ENCODE assay signal across 21 cellular contexts in the genomic region with DNA sequence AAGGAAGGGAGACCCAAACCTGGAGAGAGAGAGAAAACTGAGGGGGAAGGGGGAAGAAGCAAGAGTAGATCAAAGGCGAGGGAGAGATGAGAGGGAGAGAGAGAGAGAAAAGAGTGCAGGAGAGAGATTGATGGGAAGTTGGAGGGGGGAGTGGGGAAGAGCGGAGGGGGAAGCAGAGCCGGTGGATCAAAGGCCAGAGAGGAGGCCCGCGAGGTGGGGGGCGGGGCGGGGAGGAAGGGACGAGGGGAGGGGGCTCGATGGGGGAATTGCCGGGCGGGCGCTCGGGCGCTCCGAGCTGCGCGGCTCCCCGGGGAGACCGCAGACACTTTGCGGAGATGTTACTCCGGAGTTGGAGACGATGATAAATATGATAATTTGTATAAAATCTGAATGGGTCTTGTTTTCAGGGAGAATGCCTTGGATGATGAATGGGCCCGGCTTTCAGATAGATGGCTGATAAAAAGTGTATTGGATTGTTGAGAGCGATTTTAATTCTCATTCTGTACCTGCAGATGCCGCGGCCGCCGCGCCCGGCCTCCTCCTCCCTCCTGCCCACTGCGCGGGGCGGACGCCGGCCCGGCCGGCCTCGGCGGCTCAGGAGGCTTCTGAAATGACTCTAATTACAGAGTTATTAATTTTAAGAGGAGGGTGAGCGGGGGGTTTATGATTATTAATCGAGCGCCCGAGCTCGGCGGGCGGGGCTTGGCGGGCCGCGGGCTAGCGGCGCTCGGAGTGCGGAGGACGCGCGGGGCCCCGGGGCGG. TPM values are rescaled to one million over a fixed set of nuclear protein-coding genes. Genes with fewer than 3 reads are reported as not detected.
DNase-seq lines count a peak whose midpoint lies in the region; ATAC-seq and TF ChIP-seq lines count a peak whose summit lies in the region.
"Had no signal": no experiment of that assay in that cellular context is flagged by ENCODE, and none has a peak within 500 bp of the region (broad histone marks: within the 10 kb centered on the region; RNA-seq: fewer than 3 reads in every experiment).

No MANE protein-coding gene starts in this region.

- H3K9me3 Mint-ChIP-seq in endothelial cell (ENCODE audit: unreplicated experiment), result no peaks in the 10 kb centered on the region
- no peaks in the 10 kb centered on the region for H3K9me3 Mint-ChIP-seq in mesothelial cell of epicardium
- peaks cover 0 to 18% (median 6%) of the 10 kb centered on the region in 7 donors for H3K9me3 Mint-ChIP-seq in CD14-positive monocyte

- ATAC-seq in HG02571 (IDR thresholded peaks at IDR 0.05; ENCODE audit: unreplicated experiment) (no peak), HG02642 (IDR thresholded peaks at IDR 0.05; ENCODE audit: poor library complexity, unreplicated experiment) (no peak)
- ATAC-seq: lower lobe of right lung had no signal

- no TSS peak for BruUV-seq in A673 (replicated peaks; lab: Mats Ljungman, UMichigan)

- DNase-seq in A673 (ENCODE audit: low spot score), result no peak
- DNase-seq in H7, result peak; percentile 85
- no peak for DNase-seq in endothelial cell (ENCODE audit: low spot score)
- peak; percentile 19 to 38 for DNase-seq in mesothelial cell of epicardium (ENCODE audit: low spot score in 2 of 2, unreplicated experiment in 2 of 2)
- DNase-seq in NCI-H1436 (lab: John Stamatoyannopoulos, UW), result no peak
- DNase-seq in CD14-positive monocyte (ENCODE audit: low spot score), result no peak
- DNase-seq: activated CD4-positive, CD25-positive, alpha-beta regulatory T cell treated with anti-CD3 and anti-CD28 coated beads, Interleukin-2, amount 50 U/mL, for 72 hours; dermis blood vessel endothelial cell; GF-D8; hypothalamus; lower lobe of right lung; NCI-H146; NCI-H226; NK-92 treated with Interleukin-12 subunit alpha and Interleukin-12 subunit beta, amount 100 ng/mL, for 24 hours; Right ventricle myocardium superior; substantia nigra had no signal

- H3K27ac ChIP-seq in A673 (ENCODE audit: low read depth, low read length, poor library complexity, severe bottlenecking), result no peak overlapping the region
- H3K27ac ChIP-seq: lower lobe of right lung had no signal

- H3K4me1 ChIP-seq in A673 (ENCODE audit: insufficient read depth, low read length, poor library complexity, severe bottlenecking), result no peaks in the 10 kb centered on the region

- H3K27ac Mint-ChIP-seq in endothelial cell (ENCODE audit: unreplicated experiment), result no peak overlapping the region
- no peak overlapping the region for H3K27ac Mint-ChIP-seq in mesothelial cell of epicardium
- H3K27ac Mint-ChIP-seq in CD14-positive monocyte, result no peak overlapping the region

- TF ChIP-seq CTCF in A673 (conservative IDR thresholded peaks at IDR 0.05; ENCODE audit: low read depth, low read length) (no peak), endothelial cell (IDR thresholded peaks at IDR 0.05; ENCODE audit: unreplicated experiment) (no peak), mesothelial cell of epicardium (IDR thresholded peaks at IDR 0.05; ENCODE audit: unreplicated experiment) (no peak), CD14-positive monocyte (IDR thresholded peaks at IDR 0.05) (no peak)

- peak overlapping the region; percentile 17 for H3K4me3 ChIP-seq in A673 (ENCODE audit: low read depth, low read length, poor library complexity, severe bottlenecking)
- no peak overlapping the region; the same call in 1 of the 2 replicates for H3K4me3 ChIP-seq in H7 (ENCODE audit: insufficient read depth, low read depth, low read length)
- H3K4me3 ChIP-seq: lower lobe of right lung had no signal

- POLR2A ChIA-PET in A673 (lab: Charles Lee; ENCODE audit: low non-redundant PET), result no interaction called here

- H3K4me1 Mint-ChIP-seq in endothelial cell (ENCODE audit: unreplicated experiment), result peaks cover 16% of the 10 kb centered on the region
- H3K4me1 Mint-ChIP-seq in mesothelial cell of epicardium, result peaks cover 14% of the 10 kb centered on the region
- H3K4me1 Mint-ChIP-seq in CD14-positive monocyte, result peaks cover 2% of the 10 kb centered on the region

- peaks cover 20% of the 10 kb centered on the region for H3K27me3 Mint-ChIP-seq in endothelial cell (ENCODE audit: unreplicated experiment)
- H3K27me3 Mint-ChIP-seq in mesothelial cell of epicardium (ENCODE audit: low read depth), result peaks cover 96% of the 10 kb centered on the region
- peaks cover 84 to 96% (median 92%) of the 10 kb centered on the region in 3 donors for H3K27me3 Mint-ChIP-seq in CD14-positive monocyte (ENCODE audit: low read depth in 3 of 3)

- H3K4me3 Mint-ChIP-seq in endothelial cell (ENCODE audit: unreplicated experiment) (peak overlapping the region; percentile 49), mesothelial cell of epicardium (peak overlapping the region; percentile 20), CD14-positive monocyte (peak overlapping the region in 1 of 2 donors; percentile 52)

- H3K36me3 Mint-ChIP-seq in endothelial cell (ENCODE audit: low read depth, unreplicated experiment) (peaks cover 6% of the 10 kb centered on the region), mesothelial cell of epicardium (no peaks in the 10 kb centered on the region), CD14-positive monocyte (peaks cover 0 to 2% of the 10 kb centered on the region in 2 donors)

- CTCF ChIA-PET in A673 (lab: Charles Lee), result no interaction called here

- H3K36me3 ChIP-seq in A673 (ENCODE audit: insufficient read depth, low read length, poor library complexity, severe bottlenecking) (no peaks in the 10 kb centered on the region), H7 (replicated peaks; ENCODE audit: control insufficient read depth, insufficient read depth, low read length) (no peaks in the 10 kb centered on the region)
- H3K36me3 ChIP-seq: lower lobe of right lung had no signal

- intact Hi-C loops in A673 (cut with micrococcal nuclease; ENCODE audit: unreplicated experiment) (no loop called here), CD14-positive monocyte (cut with micrococcal nuclease) (no loop called here)

- H3K27me3 ChIP-seq in A673 (replicated peaks; ENCODE audit: insufficient read depth, low read depth, low read length, poor library complexity) (peaks cover 91% of the 10 kb centered on the region), H7 (ENCODE audit: control insufficient read depth, insufficient read depth, low read length) (peaks cover 90% of the 10 kb centered on the region)

- H3K9me3 ChIP-seq in A673 (ENCODE audit: low read depth, low read length, poor library complexity, severe bottlenecking), result no peaks in the 10 kb centered on the region
- H3K9me3 ChIP-seq: lower lobe of right lung had no signal

RNA-seq across cellular contexts. Expression of gene PAX2, which starts 21.4 kb away (rescaled TPM):
- total RNA-seq in A673 (2021) (not detected in 2 replicates), endothelial cell (ENCODE audit: unreplicated experiment) (17.4 TPM), mesothelial cell of epicardium (not detected in 3 replicates)
- 0.10 TPM in 1 of 2 replicates, not detected in the other for total RNA-seq in H7 (2014; rRNA removed; shearing (Covaris generic))
- polyA plus RNA-seq in CD14-positive monocyte, result not detected
- total RNA-seq: H4; HT-29; lower lobe of right lung; Right ventricle myocardium superior; T-helper 2 cell treated with Interferon-gamma antibody and Interleukin-4, amounts not matched to agents 100 ng/mL and 5 ng/mL, for 36 hours had no signal

Comparison
In these comparisons a context has a peak if more than half of its experiments do, and no peak if none do; other contexts are left out.
1. DNase-seq: peak in H7 (single experiment) and mesothelial cell of epicardium (2 of 2); none in A673 (single experiment), endothelial cell (single experiment), NCI-H1436 (single experiment) and CD14-positive monocyte (single experiment).
2. RNA of gene PAX2, which starts 21.4 kb away (total RNA-seq): 17.4 TPM in endothelial cell (single experiment); 0.10 TPM in H7, not detected in A673 and not detected in mesothelial cell of epicardium; every median in the first group is over 10 times any median in the second.